In genomic region chr2:229861431-229861830, GRCh38 we compare ENCODE assay signal across 20 cellular contexts.
"Had no signal": no experiment of that assay in that cellular context is flagged by ENCODE, and none has a peak within 500 bp of the region (broad histone marks: within the 10 kb centered on the region; RNA-seq: fewer than 3 reads in every experiment).

No MANE protein-coding gene starts in this region.

- DNase-seq: activated CD4-positive, alpha-beta T cell treated with anti-CD3 and anti-CD28 coated beads, Interleukin-2, amount 50 U/mL, for 4 hours; activated naive CD4-positive, alpha-beta T cell treated with anti-CD3 and anti-CD28 coated beads for 36 hours; activated T-cell treated with anti-CD3 and anti-CD28 coated beads for 4 hours; dorsolateral prefrontal cortex; erythroblast; hippocampal formation; left ventricle myocardium inferior; nephron progenitor cell; occipital lobe; right cardiac atrium; stimulated activated naive CD8-positive, alpha-beta T cell treated with anti-CD3 and anti-CD28 coated beads, Interleukin-15, Interleukin-2, amounts not matched to agents 100 U/mL and 50 U/mL, for 24 hours; SW 1271; upper lobe of right lung had no signal

- H3K27me3 Mint-ChIP-seq: activated T-helper 17 cell treated with anti-CD3 and anti-CD28 coated beads, Interleukin-2, amount 50 U/mL, for 72 hours had no signal

- FAIRE-seq: astrocyte, bronchial epithelial cell had no signal

- H3K4me3 ChIP-seq: dorsolateral prefrontal cortex, left ventricle myocardium inferior, prostate gland, smooth muscle cell, suprapubic skin, upper lobe of right lung had no signal

- H3K27me3 ChIP-seq: dorsolateral prefrontal cortex, suprapubic skin, upper lobe of right lung had no signal

- H3K9me3 ChIP-seq: left ventricle myocardium inferior, prostate gland, suprapubic skin, upper lobe of right lung had no signal

- H3K27ac Mint-ChIP-seq: activated naive CD4-positive, alpha-beta T cell treated with anti-CD3 and anti-CD28 coated beads for 36 hours; activated T-helper 17 cell treated with anti-CD3 and anti-CD28 coated beads, Interleukin-2, amount 50 U/mL, for 72 hours; nephron progenitor cell had no signal

- H3K9me3 Mint-ChIP-seq: activated naive CD4-positive, alpha-beta T cell treated with anti-CD3 and anti-CD28 coated beads for 36 hours; activated T-helper 17 cell treated with anti-CD3 and anti-CD28 coated beads, Interleukin-2, amount 50 U/mL, for 72 hours; nephron progenitor cell had no signal

- H3K4me3 Mint-ChIP-seq: activated naive CD4-positive, alpha-beta T cell treated with anti-CD3 and anti-CD28 coated beads for 36 hours; activated T-helper 17 cell treated with anti-CD3 and anti-CD28 coated beads, Interleukin-2, amount 50 U/mL, for 72 hours; nephron progenitor cell had no signal

- H3K4me1 Mint-ChIP-seq: nephron progenitor cell had no signal

- H3K4me1 ChIP-seq: prostate gland had no signal

- H3K27ac ChIP-seq: dorsolateral prefrontal cortex, left ventricle myocardium inferior, prostate gland, suprapubic skin, upper lobe of right lung had no signal

- ATAC-seq: activated CD4-positive, CD25-positive, alpha-beta regulatory T cell treated with anti-CD3 and anti-CD28 coated beads, Interleukin-2, amount 50 U/mL, for 24 hours; activated T-helper 17 cell treated with anti-CD3 and anti-CD28 coated beads, Interleukin-2, amount 50 U/mL, for 72 hours; right cardiac atrium; stimulated activated naive CD8-positive, alpha-beta T cell treated with anti-CD3 and anti-CD28 coated beads, Interleukin-15, Interleukin-2, amounts not matched to agents 100 U/mL and 50 U/mL, for 24 hours; upper lobe of right lung had no signal
